8 cellular contexts compared by ENCODE assay signal in the genomic region with DNA sequence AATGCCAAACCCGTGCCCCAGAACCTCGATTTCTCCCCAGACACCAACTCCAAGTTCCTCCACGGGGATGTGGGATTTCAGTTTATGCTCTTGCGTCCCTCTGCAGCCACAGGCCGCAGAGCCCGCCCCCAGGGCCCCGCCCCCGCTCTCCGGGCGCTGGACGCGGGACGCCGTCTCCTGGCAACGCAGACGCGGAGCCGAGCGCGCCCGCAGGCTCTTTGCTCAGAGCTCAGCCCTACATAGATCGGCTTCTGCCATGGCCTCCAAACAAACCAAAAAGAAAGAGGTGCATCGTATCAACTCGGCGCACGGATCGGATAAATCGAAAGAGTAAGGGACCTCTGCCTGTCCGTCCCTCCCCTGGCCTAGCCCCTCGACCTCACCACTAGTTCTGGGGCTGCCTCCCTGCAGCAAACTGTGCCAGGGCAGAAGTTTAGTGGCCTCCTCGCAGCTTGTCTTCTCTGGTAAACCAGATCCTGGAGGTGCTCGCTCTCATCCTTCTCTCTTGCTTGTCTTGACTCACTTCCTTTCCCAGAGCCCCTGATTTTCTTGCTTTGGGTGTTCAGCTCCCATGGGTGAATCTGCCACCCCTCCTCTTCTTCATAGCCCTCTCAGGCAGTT. TPM values are rescaled to one million over a fixed set of nuclear protein-coding genes. Genes with fewer than 3 reads are reported as not detected.
DNase-seq lines count a peak whose midpoint lies in the region; ATAC-seq and TF ChIP-seq lines count a peak whose summit lies in the region.

A gene (plus strand): TSS at position 188 of the 621 bp plus-strand sequence. CDS start 69 bp downstream, at position 257.

- TF ChIP-seq CTCF in glutamatergic neuron (IDR thresholded peaks at IDR 0.05; ENCODE audit: partially characterized antibody, unreplicated experiment) (no peak), neural crest cell (conservative IDR thresholded peaks at IDR 0.05) (no peak)

- H3K9me3 Mint-ChIP-seq in activated CD8-positive, alpha-beta T cell treated with anti-CD3 and anti-CD28 coated beads, Interleukin-2, amount 10 ng/mL, durations not matched to agents 7 days and 5 days (ENCODE audit: insufficient read depth) = no peaks in the 10 kb centered on the region
- H3K9me3 Mint-ChIP-seq in glutamatergic neuron (ENCODE audit: unreplicated experiment) (peaks cover 3% of the 10 kb centered on the region), neural crest cell (no peaks in the 10 kb centered on the region)

- H3K4me3 Mint-ChIP-seq in activated CD8-positive, alpha-beta T cell treated with anti-CD3 and anti-CD28 coated beads, Interleukin-2, amount 10 ng/mL, durations not matched to agents 7 days and 5 days = peak within 1 kb of the TSS; percentile 51
- peak within 1 kb of the TSS; percentile 86 for H3K4me3 Mint-ChIP-seq in glutamatergic neuron (ENCODE audit: unreplicated experiment)
- H3K4me3 Mint-ChIP-seq in neural crest cell = peak within 1 kb of the TSS; percentile 22

- CTCF ChIA-PET in activated CD8-positive, alpha-beta T cell treated with anti-CD3 and anti-CD28 coated beads, Interleukin-2, amount 10 ng/mL, durations not matched to agents 7 days and 5 days (lab: Charles Lee) = no interaction called here

- H3K36me3 Mint-ChIP-seq in activated CD8-positive, alpha-beta T cell treated with anti-CD3 and anti-CD28 coated beads, Interleukin-2, amount 10 ng/mL, durations not matched to agents 7 days and 5 days (ENCODE audit: low read depth) = no peaks in the 10 kb centered on the region
- no peaks in the 10 kb centered on the region for H3K36me3 Mint-ChIP-seq in glutamatergic neuron (ENCODE audit: unreplicated experiment)
- no peaks in the 10 kb centered on the region for H3K36me3 Mint-ChIP-seq in neural crest cell (ENCODE audit: low read depth)

- H3K27ac Mint-ChIP-seq in activated CD8-positive, alpha-beta T cell treated with anti-CD3 and anti-CD28 coated beads, Interleukin-2, amount 10 ng/mL, durations not matched to agents 7 days and 5 days = no peak within 1 kb of the TSS
- no peak within 1 kb of the TSS for H3K27ac Mint-ChIP-seq in glutamatergic neuron (ENCODE audit: unreplicated experiment)
- H3K27ac Mint-ChIP-seq in neural crest cell (ENCODE audit: unreplicated experiment) = no peak within 1 kb of the TSS

- H3K27me3 Mint-ChIP-seq in activated CD8-positive, alpha-beta T cell treated with anti-CD3 and anti-CD28 coated beads, Interleukin-2, amount 10 ng/mL, durations not matched to agents 7 days and 5 days (ENCODE audit: low read depth) = peaks cover 8% of the 10 kb centered on the region
- H3K27me3 Mint-ChIP-seq in glutamatergic neuron (ENCODE audit: unreplicated experiment) = peaks cover 4% of the 10 kb centered on the region
- H3K27me3 Mint-ChIP-seq in neural crest cell (ENCODE audit: low read depth) = no peaks in the 10 kb centered on the region

- ATAC-seq in activated CD8-positive, alpha-beta T cell treated with anti-CD3 and anti-CD28 coated beads, Interleukin-2, amount 10 ng/mL, durations not matched to agents 7 days and 5 days = no peak
- ATAC-seq in HG03159 (IDR thresholded peaks at IDR 0.05; ENCODE audit: unreplicated experiment) (no peak), GM21526 (IDR thresholded peaks at IDR 0.05; ENCODE audit: low FRiP score, unreplicated experiment) (no peak)

- POLR2A ChIA-PET in activated CD8-positive, alpha-beta T cell treated with anti-CD3 and anti-CD28 coated beads, Interleukin-2, amount 10 ng/mL, durations not matched to agents 7 days and 5 days (lab: Charles Lee) = no interaction called here

- H3K4me1 Mint-ChIP-seq in activated CD8-positive, alpha-beta T cell treated with anti-CD3 and anti-CD28 coated beads, Interleukin-2, amount 10 ng/mL, durations not matched to agents 7 days and 5 days (ENCODE audit: low read depth) = peaks cover 4% of the 10 kb centered on the region
- peaks cover 25% of the 10 kb centered on the region for H3K4me1 Mint-ChIP-seq in glutamatergic neuron (ENCODE audit: low read depth, unreplicated experiment)
- peaks cover 11% of the 10 kb centered on the region for H3K4me1 Mint-ChIP-seq in neural crest cell

- peak; percentile 86 for DNase-seq in ELF-1 (ENCODE audit: low read depth, low spot score)
- peak; percentile 16 for DNase-seq in HuH-7.5 (ENCODE audit: low spot score)
- no peak for DNase-seq in activated CD8-positive, alpha-beta T cell treated with anti-CD3 and anti-CD28 coated beads, Interleukin-2, amount 10 ng/mL, durations not matched to agents 7 days and 5 days
- DNase-seq in glutamatergic neuron = peak; percentile 89
- peak; percentile 70 for DNase-seq in neural crest cell (ENCODE audit: low read depth, low spot score)
- no peak for DNase-seq in NCI-H1436 treated with DMSO at 0.1 percent for 48 hours (lab: John Stamatoyannopoulos, UW)

RNA-seq across cellular contexts. Expression of the gene that starts here (rescaled TPM):
- total RNA-seq in activated CD8-positive, alpha-beta T cell treated with anti-CD3 and anti-CD28 coated beads, Interleukin-2, amount 10 ng/mL, durations not matched to agents 7 days and 5 days = not detected
- not detected for total RNA-seq in glutamatergic neuron (ENCODE audit: unreplicated experiment)
- total RNA-seq in neural crest cell = not detected in 2 replicates

Comparison
In these comparisons a context has a peak if more than half of its experiments do, and no peak if none do; other contexts are left out.
1. Peak in DNase-seq in glutamatergic neuron; RNA of the gene not detected or under 1 TPM.
2. Peak in DNase-seq in neural crest cell; RNA of the gene not detected or under 1 TPM.
3. DNase-seq: peak in ELF-1 (single experiment) and HuH-7.5 (single experiment); none in activated CD8-positive, alpha-beta T cell treated with anti-CD3 and anti-CD28 coated beads, Interleukin-2, amount 10 ng/mL, durations not matched to agents 7 days and 5 days (single experiment) and NCI-H1436 treated with DMSO at 0.1 percent for 48 hours (single experiment).
4. H3K4me3 Mint-ChIP-seq: peak in every context shown above with its lines; median percentile 86 in glutamatergic neuron; 51 in activated CD8-positive, alpha-beta T cell treated with anti-CD3 and anti-CD28 coated beads, Interleukin-2, amount 10 ng/mL, durations not matched to agents 7 days and 5 days; 22 in neural crest cell.